7 cellular contexts compared by ENCODE assay signal in genomic region chr12:118055144-118055557, GRCh38. TPM values are rescaled to one million over a fixed set of nuclear protein-coding genes. Genes with fewer than 3 reads are reported as not detected.
DNase-seq lines count a peak whose midpoint lies in the region; ATAC-seq, FAIRE-seq and TF ChIP-seq lines count a peak whose summit lies in the region.

No MANE protein-coding gene starts in this region.

- H3K79me2 ChIP-seq in H1 (ENCODE audit: control insufficient read depth in 1 of 2, insufficient read depth in 2 of 2, low read length in 2 of 2) (peaks cover 0 to 50% of the 10 kb centered on the region in 2 experiments; a peak in 2 of 4 replicates), parathyroid adenoma (peaks cover 6% of the 10 kb centered on the region)

- H4K20me1 ChIP-seq in H1 (replicated peaks in 1 of 2; ENCODE audit: control insufficient read depth in 1 of 2, insufficient read depth in 2 of 2, low read length in 2 of 2) = peaks cover 4 to 5% of the 10 kb centered on the region in 2 experiments

- no peak overlapping the region for H3K4ac ChIP-seq in H1 (replicated peaks; ENCODE audit: insufficient read length, low read depth, low read length)

- CTCF ChIA-PET in HEK293 (lab: Yijun Ruan, JAX) = interaction anchor here (0.6 to 3.8 kb wide), 13 partner anchors 9 to 1100 kb away, joined by 3 to 44 read pairs (median 3); no protein-coding TSS in a partner anchor
- CTCF ChIA-PET in H1 (lab: Charles Lee; ENCODE audit: partially characterized antibody) = interaction anchor here (0.7 to 5.8 kb wide), 11 partner anchors 10 to 180 kb away, joined by 3 to 49 read pairs (median 5); no protein-coding TSS in a partner anchor

- H3K27ac ChIP-seq in HEK293 (ENCODE audit: extremely low read depth, low read depth, low read length) (no peak overlapping the region), H1 (ENCODE audit: low read depth, low read length) (no peak overlapping the region), parathyroid adenoma (no peak overlapping the region)

- no peak overlapping the region for H2AK5ac ChIP-seq in H1 (ENCODE audit: low read depth, low read length)

- H3K4me3 ChIP-seq in GM12865 (ENCODE audit: low read depth, low read length) (no peak overlapping the region), HEK293 (ENCODE audit: low read depth, low read length) (no peak overlapping the region), H1 (ENCODE audit: extremely low read depth in 1 of 4, insufficient read depth in 2 of 4, low read depth in 3 of 4, low read length in 4 of 4) (no peak overlapping the region), parathyroid adenoma (ENCODE audit: low read depth, low read length) (no peak overlapping the region)

- DNase-seq in GM12865 (ENCODE audit: low read depth) (peak; percentile 84), NCI-H345 (lab: John Stamatoyannopoulos, UW) (peak; percentile 62), H1 (ENCODE audit: low read depth in 1 of 2, low spot score in 2 of 2) (peak in 1 of 2 experiments; percentile 79)
- peak; percentile 36 to 71 for DNase-seq in activated CD4-positive, alpha-beta T cell treated with anti-CD3 and anti-CD28 coated beads, Interleukin-2, amount 50 U/mL, for 24 hours (ENCODE audit: low read depth in 1 of 2, low spot score in 1 of 2)

- peaks cover 11% of the 10 kb centered on the region for H3K79me1 ChIP-seq in H1 (ENCODE audit: low read depth, low read length)

- TF ChIP-seq POLR2A in H1 (IDR thresholded peaks at IDR 0.05; ENCODE audit: control extremely low read depth in 1 of 2, low read depth in 2 of 2, low read length in 2 of 2) = no peak

- H2BK12ac ChIP-seq in H1 (ENCODE audit: low read depth, low read length) = no peak overlapping the region

- no peak overlapping the region for H4K5ac ChIP-seq in H1 (ENCODE audit: insufficient read length, low read depth, low read length)

- 0 out of 3 replicates have a peak, but pooled peaks of 1 of the 2 experiments have one; percentile 13 for TF ChIP-seq EP300 in H1 (IDR thresholded peaks at IDR 0.05; ENCODE audit: borderline replicate concordance in 1 of 2, low read depth in 2 of 2, low read length in 2 of 2)

- H2BK5ac ChIP-seq in H1 (ENCODE audit: low read depth, low read length) = no peak overlapping the region

- POLR2A ChIA-PET in HEK293 (lab: Yijun Ruan, JAX) (no interaction called here), H1 (lab: Charles Lee; ENCODE audit: partially characterized antibody) (interaction anchor here (0.9 to 6.5 kb wide), 5 partner anchors 9 to 27 kb away, joined by 5 to 30 read pairs (median 7); no protein-coding TSS in a partner anchor)

- H2AFZ ChIP-seq in H1 (ENCODE audit: low read length) = no peak overlapping the region
- H2AFZ ChIP-seq in parathyroid adenoma = no peak overlapping the region

- no peak for FAIRE-seq in H1 (lab: Jason Lieb, UNC)

- no peak overlapping the region for H3K18ac ChIP-seq in H1 (ENCODE audit: extremely low read depth, low read length)

- H4K8ac ChIP-seq in H1 (ENCODE audit: extremely low read depth, insufficient read depth, low read length) = no peak overlapping the region

- ATAC-seq in GM21737 (IDR thresholded peaks at IDR 0.05; ENCODE audit: unreplicated experiment) = no peak

- WGBS in H1 (ENCODE audit: extremely low coverage in 1 of 2, insufficient coverage in 1 of 2, insufficient read length in 1 of 2, insufficient replicate concordance in 2 of 2, low coverage in 1 of 2, low lambda C conversion rate in 2 of 2, missing lambda C conversion rate in 1 of 2), 2 experiments = 67% methylated on average over 2 of the region's 2 CpGs; no CpG with 5 or more reads in 1 of the 2 experiments

- no peaks in the 10 kb centered on the region for H3K27me3 ChIP-seq in H1 (replicated peaks in 1 of 4; ENCODE audit: control insufficient read depth in 3 of 4, extremely low read depth in 1 of 4, insufficient read depth in 3 of 4, low read length in 3 of 4)
- no peaks in the 10 kb centered on the region for H3K27me3 ChIP-seq in parathyroid adenoma (ENCODE audit: control insufficient read depth, insufficient read depth, low read length)

- no peak overlapping the region for H2BK15ac ChIP-seq in H1 (ENCODE audit: low read length)

- H3K9ac ChIP-seq in H1 (replicated peaks in 1 of 4; ENCODE audit: extremely low read depth in 1 of 4, low read depth in 3 of 4, low read length in 3 of 4) = no peak overlapping the region
- H3K9ac ChIP-seq in parathyroid adenoma = no peak overlapping the region

- peak in 1 of 2 experiments; percentile 46; a peak in 3 of 4 replicates for TF ChIP-seq RAD21 in H1 (IDR thresholded peaks at IDR 0.05 in 1 of 2, conservative IDR thresholded peaks at IDR 0.05 in 1 of 2; ENCODE audit: low read depth in 2 of 2, low read length in 2 of 2)

- H3K4me1 ChIP-seq in HEK293 (ENCODE audit: control insufficient read depth, insufficient read depth, low read length) (0 out of 2 replicates have a peak, but pooled peaks cover 3% of the 10 kb centered on the region), H1 (replicated peaks in 1 of 4; ENCODE audit: control insufficient read depth in 3 of 4, insufficient read depth in 4 of 4, low read length in 3 of 4) (peaks cover 0 to 1% (median 0%) of the 10 kb centered on the region in 4 experiments; a peak in 2 of 7 replicates), parathyroid adenoma (peaks cover 16% of the 10 kb centered on the region)

- H2BK20ac ChIP-seq in H1 (ENCODE audit: low read length) = no peak overlapping the region

- H2BK120ac ChIP-seq in H1 (replicated peaks; ENCODE audit: low read depth, low read length) = no peak overlapping the region

- H3K9me3 ChIP-seq in HEK293 (ENCODE audit: control insufficient read depth, insufficient read depth, low read depth, low read length) (no peaks in the 10 kb centered on the region), H1 (ENCODE audit: insufficient read depth in 2 of 2, low read depth in 1 of 2, low read length in 1 of 2) (no peaks in the 10 kb centered on the region), parathyroid adenoma (ENCODE audit: control insufficient read depth, low read length) (no peaks in the 10 kb centered on the region)

- no peak overlapping the region for H3K56ac ChIP-seq in H1 (replicated peaks; ENCODE audit: insufficient read length, low read depth, low read length)

- no peak overlapping the region for H3K14ac ChIP-seq in H1 (ENCODE audit: insufficient read length)

- no peak overlapping the region for H4K91ac ChIP-seq in H1 (replicated peaks; ENCODE audit: insufficient read length, low read length)

- H3K4me2 ChIP-seq in H1 (ENCODE audit: insufficient read depth in 1 of 2, low read depth in 2 of 2, low read length in 2 of 2) (no peak overlapping the region), parathyroid adenoma (ENCODE audit: low read length) (no peak overlapping the region)

- peak; percentile 76 for TF ChIP-seq CTCF in GM12865 (IDR thresholded peaks at IDR 0.05; ENCODE audit: insufficient read depth, low read depth, low read length, missing control alignments)
- peak; percentile 48 for TF ChIP-seq CTCF in HEK293 (tag by site-specific recombination; IDR thresholded peaks at IDR 0.05)
- peak; percentile 71 to 82 (median 75) for TF ChIP-seq CTCF in H1 (IDR thresholded peaks at IDR 0.05; ENCODE audit: control extremely low read depth in 1 of 3, insufficient read depth in 1 of 3, low read depth in 1 of 3, low read length in 3 of 3)
- TF ChIP-seq CTCF in parathyroid adenoma (IDR thresholded peaks at IDR 0.05) = peak; percentile 58

- peaks cover 2% of the 10 kb centered on the region; the same call in 1 of the 2 replicates for H3K23me2 ChIP-seq in H1 (ENCODE audit: low read depth, low read length)

- H3K23ac ChIP-seq in H1 (ENCODE audit: insufficient read length) = no peak overlapping the region

- H3K36me3 ChIP-seq in HEK293 (ENCODE audit: control insufficient read depth in 2 of 2, insufficient read depth in 1 of 2, low read length in 2 of 2) = peaks cover 13 to 23% of the 10 kb centered on the region in 2 experiments; a peak in 2 of 3 replicates
- H3K36me3 ChIP-seq in H1 (ENCODE audit: control insufficient read depth in 2 of 4, insufficient read depth in 4 of 4, low read length in 3 of 4) = peaks cover 2 to 23% (median 13%) of the 10 kb centered on the region in 4 experiments; a peak in 5 of 8 replicates
- H3K36me3 ChIP-seq in parathyroid adenoma (ENCODE audit: control insufficient read depth, insufficient read depth, low read length) = no peaks in the 10 kb centered on the region

TF ChIP-seq in H1, 55 proteins besides CTCF, POLR2A, EP300 and RAD21 (continues in another document):
- TF ChIP-seq KDM5A (IDR thresholded peaks at IDR 0.05; ENCODE audit: low read length) (no peak), KDM4A (IDR thresholded peaks at IDR 0.05; ENCODE audit: low read depth, low read length, severe bottlenecking) (no peak)

RNA-seq across cellular contexts. Expression of gene WSB2, which starts 5.8 kb away (rescaled TPM):
- 58.2 and 70.0 TPM in 2 replicates for total RNA-seq in H1 (2021; fragmentation: NEBNext Ultra II Directional; extraction: Animal tissue kit (Norgen Biotek cat#: 25700))
- polyA plus RNA-seq in H1 (2011; rRNA removed) = 47.1 and 47.5 TPM in 2 replicates
- 40.3 TPM for polyA plus RNA-seq in H1 (2011; cell fraction: cytosol; rRNA removed)
- 50.0 TPM for polyA plus RNA-seq in H1 (2011; cell fraction: nucleus; rRNA removed)
- 33.0 to 42.1 TPM (median 37.4 TPM) in 4 replicates for polyA plus RNA-seq in H1 (2012, experiment 1 of 2)
- 23.0 TPM for polyA plus RNA-seq in H1 (2012, experiment 2 of 2)
- polyA plus RNA-seq in H1 (2013, experiment 1 of 2) = 34.9 TPM
- 37.8 TPM for polyA plus RNA-seq in H1 (2013, experiment 2 of 2)
- 136 and 154 TPM in 2 replicates for polyA minus RNA-seq in H1 (2011; rRNA and poly(A)+ RNA removed)
- polyA minus RNA-seq in H1 (2011; cell fraction: cytosol; rRNA and poly(A)+ RNA removed) = 60.5 TPM
- polyA minus RNA-seq in H1 (2011; cell fraction: nucleus; rRNA and poly(A)+ RNA removed) = 62.3 TPM

RNA-seq across cellular contexts. Expression of gene RFC5, which starts 38.6 kb away (rescaled TPM):
- total RNA-seq in H1 (2021; fragmentation: NEBNext Ultra II Directional; extraction: Animal tissue kit (Norgen Biotek cat#: 25700)) = 34.4 and 35.5 TPM in 2 replicates
- 40.6 and 40.9 TPM in 2 replicates for polyA plus RNA-seq in H1 (2011; rRNA removed)
- polyA plus RNA-seq in H1 (2011; cell fraction: cytosol; rRNA removed) = 40.8 TPM
- polyA plus RNA-seq in H1 (2011; cell fraction: nucleus; rRNA removed) = 58.1 TPM
- 38.0 to 43.0 TPM (median 40.0 TPM) in 4 replicates for polyA plus RNA-seq in H1 (2012, experiment 1 of 2)
- 23.9 TPM for polyA plus RNA-seq in H1 (2012, experiment 2 of 2)
- 33.4 TPM for polyA plus RNA-seq in H1 (2013, experiment 1 of 2)
- polyA plus RNA-seq in H1 (2013, experiment 2 of 2) = 31.8 TPM
- polyA minus RNA-seq in H1 (2011; rRNA and poly(A)+ RNA removed) = 47.8 and 58.0 TPM in 2 replicates
- polyA minus RNA-seq in H1 (2011; cell fraction: cytosol; rRNA and poly(A)+ RNA removed) = 25.5 TPM
- polyA minus RNA-seq in H1 (2011; cell fraction: nucleus; rRNA and poly(A)+ RNA removed) = 32.6 TPM

RNA-seq across cellular contexts. Expression of gene VSIG10, which starts 48.7 kb away (rescaled TPM):
- total RNA-seq in H1 (2021; fragmentation: NEBNext Ultra II Directional; extraction: Animal tissue kit (Norgen Biotek cat#: 25700)) = 93.6 and 96.8 TPM in 2 replicates
- 34.4 and 42.7 TPM in 2 replicates for polyA plus RNA-seq in H1 (2011; rRNA removed)
- 36.8 TPM for polyA plus RNA-seq in H1 (2011; cell fraction: cytosol; rRNA removed)
- polyA plus RNA-seq in H1 (2011; cell fraction: nucleus; rRNA removed) = 68.9 TPM
- polyA plus RNA-seq in H1 (2012, experiment 1 of 2) = 40.2 to 62.7 TPM (median 47.4 TPM) in 4 replicates
- 20.4 TPM for polyA plus RNA-seq in H1 (2012, experiment 2 of 2)
- 77.5 TPM for polyA plus RNA-seq in H1 (2013, experiment 1 of 2)
- 73.7 TPM for polyA plus RNA-seq in H1 (2013, experiment 2 of 2)
- 158 and 162 TPM in 2 replicates for polyA minus RNA-seq in H1 (2011; rRNA and poly(A)+ RNA removed)
- 44.9 TPM for polyA minus RNA-seq in H1 (2011; cell fraction: cytosol; rRNA and poly(A)+ RNA removed)
- 110 TPM for polyA minus RNA-seq in H1 (2011; cell fraction: nucleus; rRNA and poly(A)+ RNA removed)
